24 cellular contexts compared by ENCODE assay signal in the genomic region with DNA sequence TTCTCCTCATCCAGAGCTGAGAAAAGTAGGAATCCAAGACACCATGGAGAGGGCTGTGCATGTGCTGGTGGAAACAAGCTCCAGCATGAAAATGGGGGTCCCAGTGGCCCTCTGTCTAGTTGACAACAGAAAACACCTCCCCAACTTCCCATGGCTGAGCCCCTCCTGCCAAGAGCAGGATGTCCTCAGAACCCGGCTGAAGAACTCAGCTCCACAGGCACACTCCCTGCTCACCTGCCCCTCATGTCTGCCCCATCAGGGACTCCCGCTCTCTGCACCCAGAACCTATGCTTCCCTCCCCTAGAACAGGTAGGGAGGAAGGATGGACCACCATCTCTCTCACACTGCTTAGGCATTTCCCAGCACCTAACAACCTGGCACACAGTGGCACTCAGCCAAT.
"Had no signal": no experiment of that assay in that cellular context is flagged by ENCODE, and none has a peak within 500 bp of the region (broad histone marks: within the 10 kb centered on the region; RNA-seq: fewer than 3 reads in every experiment).

No MANE protein-coding gene starts in this region.

- H3K9me3 ChIP-seq: adrenal gland, breast epithelium had no signal

- H3K4me1 ChIP-seq: adrenal gland, breast epithelium had no signal

- H3K27ac Mint-ChIP-seq: activated B cell treated with CpG ODN at 0.5 μM for 24 hours; activated CD4-positive, alpha-beta memory T cell treated with anti-CD3 and anti-CD28 coated beads for 36 hours; activated CD4-positive, alpha-beta T cell treated with anti-CD3 and anti-CD28 coated beads, Interleukin-2, amount 10 ng/mL, durations not matched to agents 7 days and 5 days; activated naive CD8-positive, alpha-beta T cell treated with anti-CD3 and anti-CD28 coated beads, Interleukin-2, amount 10 ng/mL, durations not matched to agents 7 days and 5 days; activated T-helper 2 cell treated with anti-CD3 and anti-CD28 coated beads, Interferon-gamma antibody, Interleukin-2, Interleukin-4, amounts not matched to agents 10 μg/mL and 5 μg/mL and 100 μg/mL, durations not matched to agents 14 hours and 24 hours and 36 hours; T-helper 1 cell treated with Interleukin-12 subunit alpha and Interleukin-12 subunit beta and Interleukin-4 antibody, amounts not matched to agents 30 μg/mL and 1 μg/mL, for 36 hours had no signal

- H3K4me1 Mint-ChIP-seq: activated B cell treated with CpG ODN at 0.5 μM for 24 hours; activated CD4-positive, alpha-beta T cell treated with anti-CD3 and anti-CD28 coated beads, Interleukin-2, amount 10 ng/mL, durations not matched to agents 7 days and 5 days; activated naive CD8-positive, alpha-beta T cell treated with anti-CD3 and anti-CD28 coated beads, Interleukin-2, amount 10 ng/mL, durations not matched to agents 7 days and 5 days had no signal

- H3K4me3 Mint-ChIP-seq: activated B cell treated with CpG ODN at 0.5 μM for 24 hours; activated CD4-positive, alpha-beta memory T cell treated with anti-CD3 and anti-CD28 coated beads for 36 hours; activated CD4-positive, alpha-beta T cell treated with anti-CD3 and anti-CD28 coated beads, Interleukin-2, amount 10 ng/mL, durations not matched to agents 7 days and 5 days; activated naive CD8-positive, alpha-beta T cell treated with anti-CD3 and anti-CD28 coated beads, Interleukin-2, amount 10 ng/mL, durations not matched to agents 7 days and 5 days; T-helper 1 cell treated with Interleukin-12 subunit alpha and Interleukin-12 subunit beta and Interleukin-4 antibody, amounts not matched to agents 30 μg/mL and 1 μg/mL, for 36 hours had no signal

- H3K36me3 Mint-ChIP-seq: activated CD4-positive, alpha-beta memory T cell treated with anti-CD3 and anti-CD28 coated beads for 36 hours; activated naive CD8-positive, alpha-beta T cell treated with anti-CD3 and anti-CD28 coated beads, Interleukin-2, amount 10 ng/mL, durations not matched to agents 7 days and 5 days had no signal

- H3K4me3 ChIP-seq: adrenal gland, breast epithelium, PC-9 had no signal

- H3K9me3 Mint-ChIP-seq: activated CD4-positive, alpha-beta memory T cell treated with anti-CD3 and anti-CD28 coated beads for 36 hours; activated CD4-positive, alpha-beta T cell treated with anti-CD3 and anti-CD28 coated beads, Interleukin-2, amount 10 ng/mL, durations not matched to agents 7 days and 5 days; activated naive CD8-positive, alpha-beta T cell treated with anti-CD3 and anti-CD28 coated beads, Interleukin-2, amount 10 ng/mL, durations not matched to agents 7 days and 5 days; activated T-helper 2 cell treated with anti-CD3 and anti-CD28 coated beads, Interferon-gamma antibody, Interleukin-2, Interleukin-4, amounts not matched to agents 10 μg/mL and 5 μg/mL and 100 μg/mL, durations not matched to agents 14 hours and 24 hours and 36 hours had no signal

- H3K4me2 ChIP-seq: PC-9 had no signal

- H3K27me3 Mint-ChIP-seq: activated CD4-positive, alpha-beta memory T cell treated with anti-CD3 and anti-CD28 coated beads for 36 hours; activated CD4-positive, alpha-beta T cell treated with anti-CD3 and anti-CD28 coated beads, Interleukin-2, amount 10 ng/mL, durations not matched to agents 7 days and 5 days; activated naive CD8-positive, alpha-beta T cell treated with anti-CD3 and anti-CD28 coated beads, Interleukin-2, amount 10 ng/mL, durations not matched to agents 7 days and 5 days had no signal

- H3K27me3 ChIP-seq: adrenal gland, breast epithelium had no signal

- DNase-seq: activated B cell treated with CpG ODN at 0.5 μM for 24 hours; activated CD4-positive, alpha-beta memory T cell treated with anti-CD3 and anti-CD28 coated beads for 36 hours; activated CD4-positive, alpha-beta T cell treated with anti-CD3 and anti-CD28 coated beads, Interleukin-2, amount 10 ng/mL, durations not matched to agents 7 days and 5 days; activated CD8-positive, alpha-beta memory T cell treated with anti-CD3 and anti-CD28 coated beads for 24 hours; activated naive CD4-positive, alpha-beta T cell treated with anti-CD3 and anti-CD28 coated beads, Interleukin-2, amount 50 U/mL, for 16 hours; activated naive CD8-positive, alpha-beta T cell treated with anti-CD3 and anti-CD28 coated beads, Interleukin-2, amount 10 ng/mL, durations not matched to agents 7 days and 5 days; activated T-cell treated with anti-CD3 and anti-CD28 coated beads, Interleukin-2, amount 50 U/mL, for 48 hours; adrenal gland; anterior cingulate cortex; caudate nucleus; Kasumi-1; KBM-7; NCI-H1048; NCI-H146; NCI-H1930; NCI-H2171; NCI-H2227 treated with DMSO at 0.1 percent for 48 hours; NCI-H446 treated with DMSO at 0.1 percent for 48 hours; NCI-H524 treated with DMSO at 0.1 percent for 48 hours; PC-9; SHP77 treated with DMSO at 0.1 percent for 48 hours had no signal

- H3K36me3 ChIP-seq: adrenal gland, breast epithelium had no signal

- H3K27ac ChIP-seq: adrenal gland, breast epithelium, PC-9 had no signal
